Comparison of ENCODE assay signal across 19 cellular contexts in genomic region chr7:152664636-152665035, GRCh38. TPM values are rescaled to one million over a fixed set of nuclear protein-coding genes. Genes with fewer than 3 reads are reported as not detected.
A peak's percentile ranks its signal among the peaks of the same experiment; 100 is the strongest.
DNase-seq lines count a peak whose midpoint lies in the region; ATAC-seq and TF ChIP-seq lines count a peak whose summit lies in the region.
"Had no signal": no experiment of that assay in that cellular context is flagged by ENCODE, and none has a peak within 500 bp of the region (broad histone marks: within the 10 kb centered on the region; RNA-seq: fewer than 3 reads in every experiment).

No MANE protein-coding gene starts in this region.

- CTCF ChIA-PET in SK-N-SH (lab: Yijun Ruan, JAX) = interaction anchor here (0.6 kb wide), 1 partner anchor 202 kb away, joined by 3 read pairs; no protein-coding TSS in a partner anchor
- CTCF ChIA-PET in Calu3 (lab: Charles Lee) = no interaction called here

- peaks cover 90% of the 10 kb centered on the region for H3K79me2 ChIP-seq in SK-N-SH (ENCODE audit: insufficient read depth)

- no peak overlapping the region for H3K27ac Mint-ChIP-seq in Calu3 (ENCODE audit: unreplicated experiment)
- H3K27ac Mint-ChIP-seq: activated CD4-positive, alpha-beta T cell treated with anti-CD3 and anti-CD28 coated beads for 36 hours; activated naive CD4-positive, alpha-beta T cell treated with anti-CD3 and anti-CD28 coated beads, Interleukin-2, amount 50 U/mL, for 24 hours had no signal

- H3K4me1 ChIP-seq in SK-N-SH (ENCODE audit: control insufficient read depth in 1 of 2, insufficient read depth in 2 of 2, low read depth in 1 of 2, low read length in 1 of 2) = no peaks in the 10 kb centered on the region; a peak in 1 of 4 replicates
- H3K4me1 ChIP-seq: A549, colonic mucosa had no signal

- no TSS peak for BruUV-seq in Calu3 (replicated peaks; lab: Mats Ljungman, UMichigan)

- H3K4me2 ChIP-seq in SK-N-SH = no peak overlapping the region
- H3K4me2 ChIP-seq: A549; BLaER1 treated with 17β-estradiol and CSF1 and Interleukin-3, amounts not matched to agents 10 nM and 100 nM had no signal

- H3K4me1 Mint-ChIP-seq in Calu3 (ENCODE audit: low read depth, unreplicated experiment) = peaks cover 8% of the 10 kb centered on the region
- H3K4me1 Mint-ChIP-seq: activated CD4-positive, alpha-beta T cell treated with anti-CD3 and anti-CD28 coated beads for 36 hours; activated naive CD4-positive, alpha-beta T cell treated with anti-CD3 and anti-CD28 coated beads, Interleukin-2, amount 50 U/mL, for 24 hours had no signal

- H2AFZ ChIP-seq in SK-N-SH (ENCODE audit: low read depth) = no peak overlapping the region

- H3K9me2 ChIP-seq in SK-N-SH = no peaks in the 10 kb centered on the region

- no peak for ATAC-seq in left colon
- ATAC-seq: activated CD4-positive, alpha-beta T cell treated with anti-CD3 and anti-CD28 coated beads for 36 hours; left cardiac atrium had no signal

- H3K9me3 ChIP-seq in SK-N-SH = no peaks in the 10 kb centered on the region
- H3K9me3 ChIP-seq: A549; BLaER1 treated with 17β-estradiol and CSF1 and Interleukin-3, amounts not matched to agents 10 nM and 100 nM; colonic mucosa; neutrophil had no signal

- DNase-seq in SK-N-SH = no peak
- peak; percentile 36 for DNase-seq in epithelial cell of esophagus (ENCODE audit: low read depth)
- peak; percentile 62 to 70 for DNase-seq in lung microvascular endothelial cell (ENCODE audit: low read depth in 2 of 2)
- DNase-seq in Calu3 = no peak
- no peak for DNase-seq in left colon
- no peak for DNase-seq in NCI-H2171 (lab: John Stamatoyannopoulos, UW)
- no peak for DNase-seq in NCI-H2029 (lab: John Stamatoyannopoulos, UW)
- DNase-seq: activated CD4-positive, alpha-beta T cell treated with anti-CD3 and anti-CD28 coated beads for 36 hours; colonic mucosa; foreskin melanocyte; left cardiac atrium; NCI-H1105; NCI-H526; stimulated activated CD4-positive, alpha-beta T cell treated with anti-CD3 and anti-CD28 coated beads, Interleukin-12 subunit alpha, Interleukin-12 subunit beta, amount 100 ng/mL, for 4 hours had no signal

- POLR2A ChIA-PET in SK-N-SH (lab: Yijun Ruan, JAX) = no interaction called here

- H3K4me3 Mint-ChIP-seq in Calu3 (ENCODE audit: low read depth, unreplicated experiment) = no peak overlapping the region
- H3K4me3 Mint-ChIP-seq: activated CD4-positive, alpha-beta T cell treated with anti-CD3 and anti-CD28 coated beads for 36 hours; activated naive CD4-positive, alpha-beta T cell treated with anti-CD3 and anti-CD28 coated beads, Interleukin-2, amount 50 U/mL, for 24 hours had no signal

- TF ChIP-seq RAD21 in SK-N-SH (IDR thresholded peaks at IDR 0.05; ENCODE audit: low read length) = no peak

- no peak overlapping the region for H3K9ac ChIP-seq in SK-N-SH
- H3K9ac ChIP-seq: BLaER1 treated with 17β-estradiol and CSF1 and Interleukin-3, amounts not matched to agents 10 nM and 100 nM had no signal

- no peak for TF ChIP-seq EP300 in SK-N-SH (IDR thresholded peaks at IDR 0.05; ENCODE audit: borderline replicate concordance in 1 of 2, low read depth in 1 of 2, low read length in 1 of 2)

- TF ChIP-seq CTCF in C4-2B (conservative IDR thresholded peaks at IDR 0.05) (no peak), SK-N-SH (IDR thresholded peaks at IDR 0.05) (no peak), epithelial cell of esophagus (IDR thresholded peaks at IDR 0.05; ENCODE audit: insufficient read depth, low read depth, low read length, missing control alignments) (no peak), Calu3 (IDR thresholded peaks at IDR 0.05; ENCODE audit: unreplicated experiment) (no peak)

- H3K27ac ChIP-seq in C4-2B = peak overlapping the region; percentile 29; the same call in 1 of the 2 replicates
- no peak overlapping the region for H3K27ac ChIP-seq in SK-N-SH (ENCODE audit: low read depth in 2 of 2, low read length in 1 of 2)
- H3K27ac ChIP-seq: colonic mucosa, neutrophil had no signal

- no peaks in the 10 kb centered on the region for H3K27me3 ChIP-seq in SK-N-SH (ENCODE audit: insufficient read depth)
- H3K27me3 ChIP-seq: BLaER1 treated with 17β-estradiol and CSF1 and Interleukin-3, amounts not matched to agents 10 nM and 100 nM; colonic mucosa; neutrophil had no signal

- H3K36me3 ChIP-seq in SK-N-SH (replicated peaks in 1 of 2; ENCODE audit: control insufficient read depth in 1 of 2, insufficient read depth in 2 of 2, low read length in 1 of 2) = peaks cover 5 to 6% of the 10 kb centered on the region in 2 experiments
- H3K36me3 ChIP-seq: colonic mucosa, neutrophil had no signal

- H3K36me3 Mint-ChIP-seq in Calu3 (ENCODE audit: insufficient read depth, unreplicated experiment) = peaks cover 5% of the 10 kb centered on the region
- H3K36me3 Mint-ChIP-seq: activated naive CD4-positive, alpha-beta T cell treated with anti-CD3 and anti-CD28 coated beads, Interleukin-2, amount 50 U/mL, for 24 hours had no signal

- 57% methylated on average over 4 of the region's 4 CpGs for WGBS in SK-N-SH (ENCODE audit: low lambda C conversion rate)

- H3F3A ChIP-seq in SK-N-SH (replicated peaks; ENCODE audit: insufficient read depth) = no peaks in the 10 kb centered on the region

- H3K4me3 ChIP-seq in SK-N-SH (ENCODE audit: low read depth in 2 of 2, low read length in 1 of 2) (no peak overlapping the region), epithelial cell of esophagus (ENCODE audit: low read length) (no peak overlapping the region)
- H3K4me3 ChIP-seq: A549; BLaER1 treated with 17β-estradiol and CSF1 and Interleukin-3, amounts not matched to agents 10 nM and 100 nM; colonic mucosa had no signal

- no peaks in the 10 kb centered on the region for H3K9me3 Mint-ChIP-seq in Calu3 (ENCODE audit: low read depth, unreplicated experiment)
- H3K9me3 Mint-ChIP-seq: activated naive CD4-positive, alpha-beta T cell treated with anti-CD3 and anti-CD28 coated beads, Interleukin-2, amount 50 U/mL, for 24 hours had no signal

- H4K20me1 ChIP-seq in SK-N-SH (ENCODE audit: insufficient read depth) = peaks cover 3% of the 10 kb centered on the region; the same call in 1 of the 2 replicates

- intact Hi-C loops in Calu3 (cut with micrococcal nuclease; ENCODE audit: unreplicated experiment) (no loop called here), left colon (cut with DNase I, micrococcal nuclease) (no loop called here)

- H3K27me3 Mint-ChIP-seq in Calu3 (ENCODE audit: unreplicated experiment) = no peaks in the 10 kb centered on the region
- H3K27me3 Mint-ChIP-seq: activated CD4-positive, alpha-beta T cell treated with anti-CD3 and anti-CD28 coated beads for 36 hours; activated naive CD4-positive, alpha-beta T cell treated with anti-CD3 and anti-CD28 coated beads, Interleukin-2, amount 50 U/mL, for 24 hours had no signal

TF ChIP-seq in SK-N-SH, 30 proteins besides CTCF, POLR2A, EP300 and RAD21:
- TF ChIP-seq, protein P1, sequence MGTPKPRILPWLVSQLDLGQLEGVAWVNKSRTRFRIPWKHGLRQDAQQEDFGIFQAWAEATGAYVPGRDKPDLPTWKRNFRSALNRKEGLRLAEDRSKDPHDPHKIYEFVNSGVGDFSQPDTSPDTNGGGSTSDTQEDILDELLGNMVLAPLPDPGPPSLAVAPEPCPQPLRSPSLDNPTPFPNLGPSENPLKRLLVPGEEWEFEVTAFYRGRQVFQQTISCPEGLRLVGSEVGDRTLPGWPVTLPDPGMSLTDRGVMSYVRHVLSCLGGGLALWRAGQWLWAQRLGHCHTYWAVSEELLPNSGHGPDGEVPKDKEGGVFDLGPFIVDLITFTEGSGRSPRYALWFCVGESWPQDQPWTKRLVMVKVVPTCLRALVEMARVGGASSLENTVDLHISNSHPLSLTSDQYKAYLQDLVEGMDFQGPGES (IDR thresholded peaks at IDR 0.05; ENCODE audit: low read depth, low read length) = no peak
- peak; percentile 31; the same call in 1 of the 2 replicates for TF ChIP-seq TCF12 (IDR thresholded peaks at IDR 0.05)

RNA-seq across cellular contexts. Expression of gene XRCC2, which starts 11.3 kb away (rescaled TPM):
- polyA plus RNA-seq in SK-N-SH (2012; rRNA removed) = 3.1 and 3.4 TPM in 2 replicates
- polyA plus RNA-seq in SK-N-SH (2012; cell fraction: cytosol; rRNA removed) = 2.6 and 2.7 TPM in 2 replicates
- 5.8 and 7.3 TPM in 2 replicates for polyA plus RNA-seq in SK-N-SH (2012; cell fraction: nucleus; rRNA removed)
- total RNA-seq in lung microvascular endothelial cell = 1.2 and 1.7 TPM in 2 replicates
- 22.1 and 23.1 TPM in 2 replicates for total RNA-seq in Calu3 (2022)
- total RNA-seq in left colon = 1 to 10 TPM in 1 of 2 donors, under 1 TPM in 1; 0.47 to 1.3 TPM

Comparison
In these comparisons a context has a peak if more than half of its experiments do, and no peak if none do; other contexts are left out.
1. DNase-seq: peak in epithelial cell of esophagus (single experiment) and lung microvascular endothelial cell (2 of 2); none in SK-N-SH (single experiment), Calu3 (single experiment), left colon (0 of 2), NCI-H2171 (single experiment) and NCI-H2029 (single experiment).